8 cellular contexts compared by ENCODE assay signal in genomic region chr14:93113678-93114067, GRCh38.
A peak's percentile ranks its signal among the peaks of the same experiment; 100 is the strongest.
DNase-seq lines count a peak whose midpoint lies in the region; ATAC-seq and TF ChIP-seq lines count a peak whose summit lies in the region.

No MANE protein-coding gene starts in this region.

- CTCF ChIA-PET in AG04449 (lab: Yijun Ruan, JAX), result interaction anchor here (0.6 to 17.7 kb wide), 66 partner anchors 8 to 507 kb away, joined by 3 to 326 read pairs (median 6); partner anchors contain the start of genes GON7, MOAP1 and UBR7

- ATAC-seq in GM21367 (IDR thresholded peaks at IDR 0.05; ENCODE audit: unreplicated experiment), result no peak
- no peak for ATAC-seq in GM18867 (IDR thresholded peaks at IDR 0.05; ENCODE audit: unreplicated experiment)
- no peak for ATAC-seq in HG03460 (IDR thresholded peaks at IDR 0.05; ENCODE audit: unreplicated experiment)

- H3K4me3 ChIP-seq in AG04449 (ENCODE audit: low read depth, low read length) (peak overlapping the region; percentile 29), HUES48 (ENCODE audit: low read depth, low read length) (peak overlapping the region; percentile 83), muscle layer of duodenum (ENCODE audit: low read depth in 1 of 2, low read length in 2 of 2) (peak overlapping the region; percentile 63 to 84)

- H3K27ac ChIP-seq in HUES48 (ENCODE audit: low read depth, low read length) (peak overlapping the region; percentile 65), caudate nucleus (ENCODE audit: low read depth, low read length) (peak overlapping the region; percentile 76), muscle layer of duodenum (ENCODE audit: low read length) (peak overlapping the region; percentile 46)

- H3K27me3 ChIP-seq in HUES48 (ENCODE audit: control insufficient read depth, insufficient read depth, low read length) (no peaks in the 10 kb centered on the region), muscle layer of duodenum (ENCODE audit: low read depth, low read length) (no peaks in the 10 kb centered on the region)

- no peak overlapping the region; the same call in 1 of the 2 replicates for H3K9ac ChIP-seq in HUES48 (ENCODE audit: low read depth, low read length)

- peaks cover 27% of the 10 kb centered on the region for H3K4me1 ChIP-seq in HUES48 (ENCODE audit: control insufficient read depth, insufficient read depth, low read length)
- peaks cover 19 to 26% of the 10 kb centered on the region in 2 donors for H3K4me1 ChIP-seq in muscle layer of duodenum (ENCODE audit: control insufficient read depth in 1 of 2, insufficient read depth in 2 of 2, low read length in 2 of 2)

- POLR2A ChIA-PET in AG04449 (lab: Yijun Ruan, JAX), result no interaction called here

- no peak for TF ChIP-seq CTCF in AG04449 (IDR thresholded peaks at IDR 0.05; ENCODE audit: insufficient read depth, low read length, missing control alignments)

- no peaks in the 10 kb centered on the region for H3K36me3 ChIP-seq in HUES48 (ENCODE audit: control insufficient read depth, insufficient read depth, low read length)
- no peaks in the 10 kb centered on the region for H3K36me3 ChIP-seq in muscle layer of duodenum (ENCODE audit: control insufficient read depth in 1 of 2, insufficient read depth in 2 of 2, low read length in 2 of 2)

- DNase-seq in AG04449 (ENCODE audit: low read depth, low spot score) (no peak), caudate nucleus (lab: John Stamatoyannopoulos, UW) (peak in 8 of 61 donors; percentile 28 to 54 (median 48))
- DNase-seq in stimulated activated CD4-positive, alpha-beta T cell treated with anti-CD3 and anti-CD28 coated beads, Interleukin-1b, Interleukin-23, amount 100 ng/mL, for 48 hours, result no peak

- H3K9me3 ChIP-seq in HUES48 (ENCODE audit: control insufficient read depth, insufficient read depth, low read length) (no peaks in the 10 kb centered on the region), muscle layer of duodenum (ENCODE audit: control insufficient read depth in 1 of 2, low read length in 2 of 2) (no peaks in the 10 kb centered on the region)

Comparison
In these comparisons a context has a peak if more than half of its experiments do, and no peak if none do; other contexts are left out.
1. H3K4me3 ChIP-seq: peak in every context shown above with its lines; median percentile 83 in HUES48; 74 in muscle layer of duodenum; 29 in AG04449.